1 cellular context compared by ENCODE assay signal in genomic region chr3:33171580-33171979, GRCh38.
TF ChIP-seq lines count a peak whose summit lies in the region.

No MANE protein-coding gene starts in this region.

TF ChIP-seq in IMR-90, 13 proteins besides CTCF, POLR2A, EP300 and RAD21:
- TF ChIP-seq BHLHE40 (IDR thresholded peaks at IDR 0.05; ENCODE audit: low read depth, low read length), result no peak
- TF ChIP-seq, protein P1, sequence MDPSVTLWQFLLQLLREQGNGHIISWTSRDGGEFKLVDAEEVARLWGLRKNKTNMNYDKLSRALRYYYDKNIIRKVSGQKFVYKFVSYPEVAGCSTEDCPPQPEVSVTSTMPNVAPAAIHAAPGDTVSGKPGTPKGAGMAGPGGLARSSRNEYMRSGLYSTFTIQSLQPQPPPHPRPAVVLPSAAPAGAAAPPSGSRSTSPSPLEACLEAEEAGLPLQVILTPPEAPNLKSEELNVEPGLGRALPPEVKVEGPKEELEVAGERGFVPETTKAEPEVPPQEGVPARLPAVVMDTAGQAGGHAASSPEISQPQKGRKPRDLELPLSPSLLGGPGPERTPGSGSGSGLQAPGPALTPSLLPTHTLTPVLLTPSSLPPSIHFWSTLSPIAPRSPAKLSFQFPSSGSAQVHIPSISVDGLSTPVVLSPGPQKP (IDR thresholded peaks at IDR 0.05; ENCODE audit: borderline replicate concordance, low read depth, low read length), result no peak
- no peak for TF ChIP-seq FOS (IDR thresholded peaks at IDR 0.05; ENCODE audit: low read depth, low read length)
- TF ChIP-seq CEBPB (IDR thresholded peaks at IDR 0.05; ENCODE audit: low read depth, low read length), result no peak
- TF ChIP-seq MXI1 (IDR thresholded peaks at IDR 0.05; ENCODE audit: borderline replicate concordance, low read depth, low read length), result no peak
- no peak for TF ChIP-seq MAZ (IDR thresholded peaks at IDR 0.05; ENCODE audit: borderline replicate concordance, low read depth, low read length)
- no peak for TF ChIP-seq MAFK (IDR thresholded peaks at IDR 0.05; ENCODE audit: low read depth, low read length)
- no peak for TF ChIP-seq RCOR1 (IDR thresholded peaks at IDR 0.05; ENCODE audit: insufficient replicate concordance, low read length)
- TF ChIP-seq RFX5 (IDR thresholded peaks at IDR 0.05; ENCODE audit: low read depth, low read length), result no peak
- TF ChIP-seq SMC3 (IDR thresholded peaks at IDR 0.05; ENCODE audit: low read depth, low read length), result no peak
- TF ChIP-seq NFE2L2 (IDR thresholded peaks at IDR 0.05; ENCODE audit: low read depth, low read length), result no peak
- no peak for TF ChIP-seq USF2 (IDR thresholded peaks at IDR 0.05; ENCODE audit: low read depth, low read length)
- TF ChIP-seq CHD1 (IDR thresholded peaks at IDR 0.05; ENCODE audit: low read depth, low read length), result no peak
